Comparison of ENCODE assay signal across 20 cellular contexts in genomic region chr7:157565981-157566630, GRCh38.
A peak's percentile ranks its signal among the peaks of the same experiment; 100 is the strongest.
DNase-seq lines count a peak whose midpoint lies in the region; ATAC-seq and TF ChIP-seq lines count a peak whose summit lies in the region.
"Had no signal": no experiment of that assay in that cellular context is flagged by ENCODE, and none has a peak within 500 bp of the region (broad histone marks: within the 10 kb centered on the region; RNA-seq: fewer than 3 reads in every experiment).

No MANE protein-coding gene starts in this region.

- H3K27me3 ChIP-seq in PC-3 (ENCODE audit: low read length), result no peaks in the 10 kb centered on the region
- H3K27me3 ChIP-seq in smooth muscle cell (ENCODE audit: low read depth), result no peaks in the 10 kb centered on the region

- H3F3A ChIP-seq in PC-3 (ENCODE audit: low read length, unreplicated experiment) (peaks cover 6% of the 10 kb centered on the region), smooth muscle cell (ENCODE audit: low read depth) (no peaks in the 10 kb centered on the region)

- BruUV-seq in PC-3 (replicated peaks; lab: Mats Ljungman, UMichigan), result no TSS peak

- H4K20me1 ChIP-seq in PC-3 (ENCODE audit: low read length) (no peaks in the 10 kb centered on the region), smooth muscle cell (ENCODE audit: low read depth) (no peaks in the 10 kb centered on the region)

- TF ChIP-seq CTCF in PC-3 (conservative IDR thresholded peaks at IDR 0.05; ENCODE audit: low read depth, low read length) (no peak), smooth muscle cell (IDR thresholded peaks at IDR 0.05; ENCODE audit: borderline replicate concordance, insufficient read depth, poor library complexity, severe bottlenecking) (no peak)

- H3K9ac ChIP-seq in PC-3 (ENCODE audit: low read length) (peak overlapping the region; percentile 89), smooth muscle cell (ENCODE audit: low read depth) (no peak overlapping the region)
- H3K9ac ChIP-seq: GM23248 had no signal

- H3K36me3 ChIP-seq in PC-3 (ENCODE audit: low read depth, low read length) (no peaks in the 10 kb centered on the region), smooth muscle cell (ENCODE audit: low read depth) (no peaks in the 10 kb centered on the region)
- H3K36me3 ChIP-seq: HAP-1 had no signal

- H3K79me2 ChIP-seq in PC-3 (ENCODE audit: low read length) (no peaks in the 10 kb centered on the region), smooth muscle cell (ENCODE audit: low read depth) (no peaks in the 10 kb centered on the region)

- WGBS in smooth muscle cell (ENCODE audit: low lambda C conversion rate), result 87% methylated on average over 15 of the region's 15 CpGs

- H3K4me3 ChIP-seq in PC-3 (ENCODE audit: low read length) (no peak overlapping the region), smooth muscle cell (no peak overlapping the region)
- H3K4me3 ChIP-seq: A549, GM23248, HAP-1, K562 had no signal

- no peak for DNase-seq in PC-3
- DNase-seq in astrocyte of the hippocampus (ENCODE audit: low read depth, low spot score), result peak; percentile 20
- DNase-seq in natural killer cell treated with Interleukin-12 subunit alpha and Interleukin-12 subunit beta and Interleukin-15 and Interleukin-18, amount 100 ng/mL, for 72 hours (ENCODE audit: low spot score), result peak; percentile 12
- no peak for DNase-seq in smooth muscle cell (lab: John Stamatoyannopoulos, UW; ENCODE audit: unreplicated experiment)
- DNase-seq in stimulated activated naive CD8-positive, alpha-beta T cell treated with anti-CD3 and anti-CD28 coated beads, Interleukin-15, Interleukin-2, amounts not matched to agents 100 U/mL and 50 U/mL, for 24 hours, result no peak
- DNase-seq in COLO668 (lab: John Stamatoyannopoulos, UW; ENCODE audit: unreplicated experiment), result no peak
- DNase-seq: EL, GM23248, MM.1S, NCI-H1048, NCI-H1417 treated with DMSO at 0.1 percent for 48 hours, NCI-H187, NCI-H446, NCI-H526 had no signal

- no peak overlapping the region for H3K4me3 Mint-ChIP-seq in natural killer cell treated with Interleukin-12 subunit alpha and Interleukin-12 subunit beta and Interleukin-15 and Interleukin-18, amount 100 ng/mL, for 72 hours
- H3K4me3 Mint-ChIP-seq: B cell, CD14-positive monocyte had no signal

- POLR2A ChIA-PET in PC-3 (lab: Charles Lee; ENCODE audit: unreplicated experiment), result no interaction called here

- H3K4me2 ChIP-seq in PC-3 (ENCODE audit: low read length), result peak overlapping the region; percentile 77
- H3K4me2 ChIP-seq in smooth muscle cell, result no peak overlapping the region
- H3K4me2 ChIP-seq: A549 had no signal

- peaks cover 11 to 19% of the 10 kb centered on the region in 2 donors for H3K4me1 Mint-ChIP-seq in natural killer cell treated with Interleukin-12 subunit alpha and Interleukin-12 subunit beta and Interleukin-15 and Interleukin-18, amount 100 ng/mL, for 72 hours (ENCODE audit: low read depth in 2 of 2)

- CTCF ChIA-PET in PC-3 (lab: Charles Lee), result no interaction called here

- no peaks in the 10 kb centered on the region for H3K36me3 Mint-ChIP-seq in natural killer cell treated with Interleukin-12 subunit alpha and Interleukin-12 subunit beta and Interleukin-15 and Interleukin-18, amount 100 ng/mL, for 72 hours
- H3K36me3 Mint-ChIP-seq: CD14-positive monocyte had no signal

- H3K9me2 ChIP-seq in PC-3 (replicated peaks; ENCODE audit: low read length), result no peaks in the 10 kb centered on the region

- H3K9me3 ChIP-seq in PC-3 (ENCODE audit: low read length), result no peaks in the 10 kb centered on the region
- no peaks in the 10 kb centered on the region for H3K9me3 ChIP-seq in smooth muscle cell (replicated peaks; ENCODE audit: low read depth)
- H3K9me3 ChIP-seq: A549 had no signal

- H3K27me3 Mint-ChIP-seq in natural killer cell treated with Interleukin-12 subunit alpha and Interleukin-12 subunit beta and Interleukin-15 and Interleukin-18, amount 100 ng/mL, for 72 hours, result peaks cover 5% of the 10 kb centered on the region in 2 donors
- H3K27me3 Mint-ChIP-seq: B cell had no signal

- intact Hi-C loops in PC-3 (cut with micrococcal nuclease), result loop anchor here (2.0 kb wide), 1 partner anchor 47 kb away; no protein-coding TSS in a partner anchor

- no peaks in the 10 kb centered on the region for H3K9me3 Mint-ChIP-seq in natural killer cell treated with Interleukin-12 subunit alpha and Interleukin-12 subunit beta and Interleukin-15 and Interleukin-18, amount 100 ng/mL, for 72 hours

- ATAC-seq in PC-3, result no peak
- no peak for ATAC-seq in natural killer cell treated with Interleukin-12 subunit alpha and Interleukin-12 subunit beta and Interleukin-15 and Interleukin-18, amount 100 ng/mL, for 72 hours
- ATAC-seq in stimulated activated naive CD8-positive, alpha-beta T cell treated with anti-CD3 and anti-CD28 coated beads, Interleukin-15, Interleukin-2, amounts not matched to agents 100 U/mL and 50 U/mL, for 24 hours, result no peak
- no peak for ATAC-seq in GM21526 (IDR thresholded peaks at IDR 0.05; ENCODE audit: low FRiP score, unreplicated experiment)
- ATAC-seq: A549, K562 had no signal

- H2AFZ ChIP-seq in PC-3 (ENCODE audit: low read length) (no peak overlapping the region), smooth muscle cell (ENCODE audit: low read depth) (no peak overlapping the region)
- H2AFZ ChIP-seq: GM23248 had no signal

- no peak overlapping the region for H3K27ac Mint-ChIP-seq in natural killer cell treated with Interleukin-12 subunit alpha and Interleukin-12 subunit beta and Interleukin-15 and Interleukin-18, amount 100 ng/mL, for 72 hours
- H3K27ac Mint-ChIP-seq: B cell, CD14-positive monocyte had no signal

- H3K4me1 ChIP-seq in PC-3 (ENCODE audit: insufficient read depth, low read length) (peaks cover 48% of the 10 kb centered on the region), smooth muscle cell (ENCODE audit: low read depth) (peaks cover 9% of the 10 kb centered on the region)
- H3K4me1 ChIP-seq: A549, HAP-1 had no signal

- H3K27ac ChIP-seq in PC-3 (ENCODE audit: low read length), result peak overlapping the region; percentile 99
- H3K27ac ChIP-seq in smooth muscle cell (ENCODE audit: low read depth), result peak overlapping the region; percentile 86
- H3K27ac ChIP-seq: A549, GM23248 had no signal

Comparison
In these comparisons a context has a peak if more than half of its experiments do, and no peak if none do; other contexts are left out.
1. DNase-seq: peak in astrocyte of the hippocampus (single experiment) and natural killer cell treated with Interleukin-12 subunit alpha and Interleukin-12 subunit beta and Interleukin-15 and Interleukin-18, amount 100 ng/mL, for 72 hours (single experiment); none in PC-3 (single experiment), smooth muscle cell (single experiment), stimulated activated naive CD8-positive, alpha-beta T cell treated with anti-CD3 and anti-CD28 coated beads, Interleukin-15, Interleukin-2, amounts not matched to agents 100 U/mL and 50 U/mL, for 24 hours (single experiment) and COLO668 (single experiment).